ENCODE assay signal across 12 cellular contexts in genomic region chr15:41804361-41804760, GRCh38. TPM values are rescaled to one million over a fixed set of nuclear protein-coding genes. Genes with fewer than 3 reads are reported as not detected.
A peak's percentile ranks its signal among the peaks of the same experiment; 100 is the strongest.
DNase-seq lines count a peak whose midpoint lies in the region; TF ChIP-seq lines count a peak whose summit lies in the region.
"Had no signal": no experiment of that assay in that cellular context is flagged by ENCODE, and none has a peak within 500 bp of the region (broad histone marks: within the 10 kb centered on the region; RNA-seq: fewer than 3 reads in every experiment).

No MANE protein-coding gene starts in this region.

- H3K4me3 ChIP-seq in breast epithelium (no peak overlapping the region), uterus (no peak overlapping the region)
- H3K4me3 ChIP-seq: SJSA1 had no signal

- no peaks in the 10 kb centered on the region for H3K9me3 Mint-ChIP-seq in activated naive CD4-positive, alpha-beta T cell treated with anti-CD3 and anti-CD28 coated beads, Interleukin-2, amount 50 U/mL, for 24 hours
- H3K9me3 Mint-ChIP-seq in mesothelial cell of epicardium (no peaks in the 10 kb centered on the region), Calu3 (ENCODE audit: low read depth, unreplicated experiment) (no peaks in the 10 kb centered on the region)
- H3K9me3 Mint-ChIP-seq: central memory CD8-positive, alpha-beta T cell; naive B cell had no signal

- no peak for DNase-seq in activated naive CD4-positive, alpha-beta T cell (lab: John Stamatoyannopoulos, UW)
- DNase-seq in breast epithelium (ENCODE audit: low spot score in 2 of 2): peak in 1 of 2 donors; percentile 89
- no peak for DNase-seq in mesothelial cell of epicardium (ENCODE audit: low spot score in 2 of 2, unreplicated experiment in 2 of 2)
- DNase-seq in uterus: no peak
- no peak for DNase-seq in Calu3
- no peak for DNase-seq in GM13976 (ENCODE audit: low spot score)
- DNase-seq in NCI-H1930 (lab: John Stamatoyannopoulos, UW): no peak
- DNase-seq: naive B cell, NCI-H1694 treated with DMSO at 0.1 percent for 48 hours had no signal

- peaks cover 3 to 7% of the 10 kb centered on the region in 2 donors for H3K4me1 ChIP-seq in breast epithelium
- H3K4me1 ChIP-seq in uterus: no peaks in the 10 kb centered on the region

- intact Hi-C loops in breast epithelium (cut with DNase I; ENCODE audit: low total_unique reads): no loop called here
- intact Hi-C loops in uterus (cut with DNase I; ENCODE audit: low total_unique reads): no loop called here
- intact Hi-C loops in Calu3 (cut with micrococcal nuclease; ENCODE audit: unreplicated experiment): no loop called here

- CTCF ChIA-PET in Calu3 (lab: Charles Lee): no interaction called here

- in situ Hi-C loops in GM13976 (cut with MboI; ENCODE audit: low sequenced_read_pairs, unreplicated experiment): no loop called here

- peak overlapping the region; percentile 35 for H3K27ac Mint-ChIP-seq in activated naive CD4-positive, alpha-beta T cell treated with anti-CD3 and anti-CD28 coated beads, Interleukin-2, amount 50 U/mL, for 24 hours
- H3K27ac Mint-ChIP-seq in mesothelial cell of epicardium: peak overlapping the region; percentile 88
- H3K27ac Mint-ChIP-seq in Calu3 (ENCODE audit: unreplicated experiment): no peak overlapping the region

- H3K9me3 ChIP-seq in breast epithelium (no peaks in the 10 kb centered on the region), uterus (no peaks in the 10 kb centered on the region)
- H3K9me3 ChIP-seq: SJSA1 had no signal

- peaks cover 8% of the 10 kb centered on the region for H3K4me1 Mint-ChIP-seq in activated naive CD4-positive, alpha-beta T cell treated with anti-CD3 and anti-CD28 coated beads, Interleukin-2, amount 50 U/mL, for 24 hours
- H3K4me1 Mint-ChIP-seq in mesothelial cell of epicardium (peaks cover 28% of the 10 kb centered on the region), Calu3 (ENCODE audit: low read depth, unreplicated experiment) (no peaks in the 10 kb centered on the region)

- TF ChIP-seq CTCF in breast epithelium (IDR thresholded peaks at IDR 0.05) (no peak), mesothelial cell of epicardium (IDR thresholded peaks at IDR 0.05; ENCODE audit: unreplicated experiment) (no peak), uterus (IDR thresholded peaks at IDR 0.05) (no peak), Calu3 (IDR thresholded peaks at IDR 0.05; ENCODE audit: unreplicated experiment) (no peak), GM13976 (IDR thresholded peaks at IDR 0.05; ENCODE audit: borderline replicate concordance, control extremely low read depth, extremely low read depth, insufficient read depth, missing control alignments) (no peak)

- no TSS peak for BruUV-seq in Calu3 (replicated peaks; lab: Mats Ljungman, UMichigan)

- H3K36me3 Mint-ChIP-seq in activated naive CD4-positive, alpha-beta T cell treated with anti-CD3 and anti-CD28 coated beads, Interleukin-2, amount 50 U/mL, for 24 hours: peaks cover 5% of the 10 kb centered on the region
- H3K36me3 Mint-ChIP-seq in mesothelial cell of epicardium (peaks cover 12% of the 10 kb centered on the region), Calu3 (ENCODE audit: insufficient read depth, unreplicated experiment) (no peaks in the 10 kb centered on the region)

- no peaks in the 10 kb centered on the region for H3K27me3 Mint-ChIP-seq in activated naive CD4-positive, alpha-beta T cell treated with anti-CD3 and anti-CD28 coated beads, Interleukin-2, amount 50 U/mL, for 24 hours
- no peaks in the 10 kb centered on the region for H3K27me3 Mint-ChIP-seq in mesothelial cell of epicardium (ENCODE audit: low read depth)
- H3K27me3 Mint-ChIP-seq in Calu3 (ENCODE audit: unreplicated experiment): no peaks in the 10 kb centered on the region
- H3K27me3 Mint-ChIP-seq: central memory CD8-positive, alpha-beta T cell; naive B cell had no signal

- peak overlapping the region; percentile 84 to 91 for H3K27ac ChIP-seq in breast epithelium
- peak overlapping the region; percentile 59 to 62 for H3K27ac ChIP-seq in uterus
- H3K27ac ChIP-seq: SJSA1 had no signal

- no peaks in the 10 kb centered on the region for H3K36me3 ChIP-seq in breast epithelium
- H3K36me3 ChIP-seq in uterus: no peaks in the 10 kb centered on the region

- H3K27me3 ChIP-seq in breast epithelium: no peaks in the 10 kb centered on the region
- no peaks in the 10 kb centered on the region for H3K27me3 ChIP-seq in uterus
- H3K27me3 ChIP-seq: SJSA1 had no signal

- TF ChIP-seq POLR2A in breast epithelium (IDR thresholded peaks at IDR 0.05) (no peak), uterus (IDR thresholded peaks at IDR 0.05) (no peak)

- no peak overlapping the region for H3K4me3 Mint-ChIP-seq in activated naive CD4-positive, alpha-beta T cell treated with anti-CD3 and anti-CD28 coated beads, Interleukin-2, amount 50 U/mL, for 24 hours
- H3K4me3 Mint-ChIP-seq in mesothelial cell of epicardium (no peak overlapping the region), Calu3 (ENCODE audit: low read depth, unreplicated experiment) (no peak overlapping the region)
- H3K4me3 Mint-ChIP-seq: central memory CD8-positive, alpha-beta T cell; naive B cell had no signal

RNA-seq across cellular contexts. Expression of gene JMJD7, which starts 23.5 kb away (rescaled TPM):
- total RNA-seq in breast epithelium (10 to 100 TPM in 1 of 3 donors, 1 to 10 TPM in 2; 7.8 to 20.8 (median 8.8) TPM), mesothelial cell of epicardium (25.9 to 27.6 TPM (median 26.7 TPM) in 3 replicates), uterus (10 to 100 TPM in 2 of 4 donors, 1 to 10 TPM in 1, under 1 TPM in 1; 0.59 to 27.2 (median 9.8) TPM), Calu3 (2022) (9.4 and 9.7 TPM in 2 replicates)

RNA-seq across cellular contexts. Expression of gene MAPKBP1, which starts 30.1 kb away (rescaled TPM):
- total RNA-seq in breast epithelium (10 to 100 TPM; 11.5 to 29.3 (median 24.3) TPM), mesothelial cell of epicardium (38.9 to 42.6 TPM (median 40.8 TPM) in 3 replicates), uterus (10 to 100 TPM in 3 of 4 donors, 1 to 10 TPM in 1; 5.9 to 56.2 (median 23.5) TPM), Calu3 (2022) (9.9 and 11.3 TPM in 2 replicates)

RNA-seq across cellular contexts. Expression of gene PLA2G4B, which starts 34.3 kb away (rescaled TPM):
- total RNA-seq in breast epithelium (10 to 100 TPM in 2 of 3 donors, 1 to 10 TPM in 1; 3.2 to 11.0 (median 10.2) TPM), mesothelial cell of epicardium (10.6 to 11.4 TPM (median 11.2 TPM) in 3 replicates), uterus (10 to 100 TPM in 1 of 4 donors, 1 to 10 TPM in 3; 3.5 to 91.2 (median 7.1) TPM), Calu3 (2022) (4.1 and 6.8 TPM in 2 replicates)
